8 cellular contexts compared by ENCODE assay signal in genomic region chr3:177197041-177197933, GRCh38. TPM values are rescaled to one million over a fixed set of nuclear protein-coding genes. Genes with fewer than 3 reads are reported as not detected.
DNase-seq lines count a peak whose midpoint lies in the region; ATAC-seq and TF ChIP-seq lines count a peak whose summit lies in the region.

Gene TBL1XR1, minus strand, starts transcription at chr3:177197482. Its CDS starts 132,505 bp downstream, at chr3:177064977.

- H3K36me3 ChIP-seq in MM.1S (replicated peaks; ENCODE audit: insufficient read depth, low read length) (peaks cover 10% of the 10 kb centered on the region; the same call in 1 of the 2 replicates), neural cell (ENCODE audit: insufficient read depth, low read length) (no peaks in the 10 kb centered on the region)

- peaks cover 53% of the 10 kb centered on the region for H3F3A ChIP-seq in MM.1S (ENCODE audit: insufficient read depth, low read length)
- peaks cover 5% of the 10 kb centered on the region for H3F3A ChIP-seq in neural cell (ENCODE audit: insufficient read depth, low read length, poor library complexity, severe bottlenecking)

- no CpG with 5 or more reads among the region's 119 CpGs for WGBS in H9 (ENCODE audit: extremely low coverage, insufficient read length, low lambda C conversion rate)

- no peak for TF ChIP-seq CTCF in H9 (conservative IDR thresholded peaks at IDR 0.05)
- TF ChIP-seq CTCF in MM.1S (IDR thresholded peaks at IDR 0.05; ENCODE audit: low read length) = no peak
- TF ChIP-seq CTCF in fibroblast of villous mesenchyme (IDR thresholded peaks at IDR 0.05; ENCODE audit: insufficient read depth, low read depth, low read length) = no peak
- no peak for TF ChIP-seq CTCF in neural cell (IDR thresholded peaks at IDR 0.05; ENCODE audit: poor library complexity, severe bottlenecking)

- H3K4me2 ChIP-seq in H9 (ENCODE audit: insufficient read depth, insufficient read length, low read length) (peak within 1 kb of the TSS; percentile 97), MM.1S (ENCODE audit: low read depth, low read length) (peak within 1 kb of the TSS; percentile 81), neural cell (ENCODE audit: low read length) (peak within 1 kb of the TSS; percentile 71)

- no peaks in the 10 kb centered on the region for H3K79me1 ChIP-seq in H9 (ENCODE audit: insufficient read depth, low read depth, low read length, poor library complexity, severe bottlenecking)

- DNase-seq in ELF-1 (ENCODE audit: low read depth, low spot score) = peak; percentile 95
- peak; percentile 87 for DNase-seq in H9
- peak; percentile 97 for DNase-seq in MM.1S
- peak; percentile 95 for DNase-seq in SIG-M5 treated with dmso at 0.1 percent for 504 hours (lab: John Stamatoyannopoulos, UW; ENCODE audit: unreplicated experiment)
- peak; percentile 85 for DNase-seq in activated gamma-delta T cell treated with Interleukin-2 at 50 U/mL for 16 hours
- peak; percentile 94 for DNase-seq in fibroblast of villous mesenchyme (ENCODE audit: low read depth)
- peak; percentile 90 for DNase-seq in stimulated activated naive CD8-positive, alpha-beta T cell treated with anti-CD3 and anti-CD28 coated beads, Interleukin-15, amount 100 ng/mL, for 72 hours

- TF ChIP-seq RAD21 in neural cell (conservative IDR thresholded peaks at IDR 0.05) = no peak

- H2BK12ac ChIP-seq in H9 (ENCODE audit: insufficient read length, low read depth, low read length) = peak within 1 kb of the TSS; percentile 99

- peak within 1 kb of the TSS; percentile 99 for H3K56ac ChIP-seq in H9 (ENCODE audit: insufficient read length, low read depth, low read length)

- no peaks in the 10 kb centered on the region for H3K27me3 Mint-ChIP-seq in H9 (ENCODE audit: low read depth)
- no peaks in the 10 kb centered on the region for H3K27me3 Mint-ChIP-seq in stimulated activated naive CD8-positive, alpha-beta T cell treated with anti-CD3 and anti-CD28 coated beads, Interleukin-15, amount 100 ng/mL, for 72 hours

- no peak within 1 kb of the TSS for H4K8ac ChIP-seq in H9 (replicated peaks; ENCODE audit: insufficient read length, low read depth, low read length)

- peaks cover 47 to 49% of the 10 kb centered on the region in 2 experiments for H3K4me1 Mint-ChIP-seq in H9
- H3K4me1 Mint-ChIP-seq in stimulated activated naive CD8-positive, alpha-beta T cell treated with anti-CD3 and anti-CD28 coated beads, Interleukin-15, amount 100 ng/mL, for 72 hours = peaks cover 55% of the 10 kb centered on the region

- H3K9me2 ChIP-seq in MM.1S (replicated peaks; ENCODE audit: insufficient read depth, low read length) (no peaks in the 10 kb centered on the region), neural cell (ENCODE audit: insufficient read depth, low read length) (no peaks in the 10 kb centered on the region)

- peak within 1 kb of the TSS; percentile 99 for H4K5ac ChIP-seq in H9 (ENCODE audit: insufficient read length, low read depth, low read length)

- H2BK5ac ChIP-seq in H9 (ENCODE audit: insufficient read length, low read length) = peak within 1 kb of the TSS; percentile 98

- H3K4me3 ChIP-seq in MM.1S (ENCODE audit: low read length) = peak within 1 kb of the TSS; percentile 84
- peak within 1 kb of the TSS; percentile 97 for H3K4me3 ChIP-seq in fibroblast of villous mesenchyme (ENCODE audit: low read depth, low read length)
- H3K4me3 ChIP-seq in neural cell (ENCODE audit: low read length) = peak within 1 kb of the TSS; percentile 80

- H3K23ac ChIP-seq in H9 (ENCODE audit: insufficient read length, low read depth, low read length) = peak within 1 kb of the TSS; percentile 100

- H4K20me1 ChIP-seq in H9 (ENCODE audit: control insufficient read depth, insufficient read depth, insufficient read length) = no peaks in the 10 kb centered on the region
- peaks cover 4% of the 10 kb centered on the region; the same call in 1 of the 2 replicates for H4K20me1 ChIP-seq in MM.1S (ENCODE audit: insufficient read depth, low read length)
- H4K20me1 ChIP-seq in neural cell (ENCODE audit: insufficient read depth) = no peaks in the 10 kb centered on the region

- H3K4me1 ChIP-seq in H9 (ENCODE audit: insufficient read depth, low read length) (peaks cover 9% of the 10 kb centered on the region; the same call in 1 of the 2 replicates), MM.1S (ENCODE audit: low read length) (peaks cover 40% of the 10 kb centered on the region)

- H3K79me2 ChIP-seq in H9 (ENCODE audit: insufficient read depth, low read length) (peaks cover 41% of the 10 kb centered on the region; the same call in 1 of the 2 replicates), MM.1S (ENCODE audit: low read length) (peaks cover 70% of the 10 kb centered on the region), neural cell (replicated peaks; ENCODE audit: insufficient read depth, low read length) (peaks cover 43% of the 10 kb centered on the region)

- peak within 1 kb of the TSS; percentile 99; the same call in 1 of the 2 replicates for H3K4ac ChIP-seq in H9 (ENCODE audit: low read depth, low read length)

- no peaks in the 10 kb centered on the region; a peak in 2 of 5 replicates for H3K9me3 Mint-ChIP-seq in H9
- H3K9me3 Mint-ChIP-seq in stimulated activated naive CD8-positive, alpha-beta T cell treated with anti-CD3 and anti-CD28 coated beads, Interleukin-15, amount 100 ng/mL, for 72 hours = no peaks in the 10 kb centered on the region

- H3T11ph ChIP-seq in H9 (ENCODE audit: low read length) = peak within 1 kb of the TSS; percentile 98

- H3K9me3 ChIP-seq in H9 (ENCODE audit: control insufficient read depth, low read depth, low read length) (no peaks in the 10 kb centered on the region), MM.1S (replicated peaks; ENCODE audit: insufficient read depth, low read length) (no peaks in the 10 kb centered on the region), neural cell (ENCODE audit: low read length) (no peaks in the 10 kb centered on the region)

- H3K9ac ChIP-seq in H9 (ENCODE audit: extremely low read depth, insufficient read length, low read length) (peak within 1 kb of the TSS; percentile 100), MM.1S (ENCODE audit: low read length) (peak within 1 kb of the TSS; percentile 98), neural cell (ENCODE audit: low read length) (peak within 1 kb of the TSS; percentile 97)

- no peak within 1 kb of the TSS for H2BK15ac ChIP-seq in H9 (ENCODE audit: low read depth, low read length)

- peak within 1 kb of the TSS; percentile 98 to 100 (median 100) for H3K27ac Mint-ChIP-seq in H9
- peak within 1 kb of the TSS; percentile 98 to 99 for H3K27ac Mint-ChIP-seq in stimulated activated naive CD8-positive, alpha-beta T cell treated with anti-CD3 and anti-CD28 coated beads, Interleukin-15, amount 100 ng/mL, for 72 hours

- peak within 1 kb of the TSS; percentile 84 for H2BK20ac ChIP-seq in H9 (ENCODE audit: low read depth, low read length, poor library complexity, severe bottlenecking)

- peak within 1 kb of the TSS; percentile 97 for H3K14ac ChIP-seq in H9 (ENCODE audit: insufficient read depth, low read length)

- TF ChIP-seq EP300 in neural cell (conservative IDR thresholded peaks at IDR 0.05; ENCODE audit: poor library complexity, severe bottlenecking) = peak; percentile 15

- H3K23me2 ChIP-seq in H9 (ENCODE audit: insufficient read length, low read depth, low read length, poor library complexity, severe bottlenecking) = peaks cover 3% of the 10 kb centered on the region

- H3K27ac ChIP-seq in H9 (ENCODE audit: insufficient read length, low read depth, low read length) = peak within 1 kb of the TSS; percentile 99
- peak within 1 kb of the TSS; percentile 97 for H3K27ac ChIP-seq in MM.1S (ENCODE audit: low read length)
- H3K27ac ChIP-seq in neural cell (ENCODE audit: low read length) = peak within 1 kb of the TSS; percentile 99

- H2AK5ac ChIP-seq in H9 (ENCODE audit: insufficient read length, low read length) = peak within 1 kb of the TSS; percentile 100

- H3K36me3 Mint-ChIP-seq in H9 (ENCODE audit: insufficient read depth in 1 of 3, low read depth in 3 of 3) = peaks cover 7 to 26% (median 19%) of the 10 kb centered on the region in 3 experiments; a peak in 5 of 7 replicates

- H2BK120ac ChIP-seq in H9 (ENCODE audit: low read depth, low read length, poor library complexity, severe bottlenecking) = peak within 1 kb of the TSS; percentile 100

- H3K18ac ChIP-seq in H9 (ENCODE audit: insufficient read length, low read depth, low read length) = peak within 1 kb of the TSS; percentile 98

- H2AFZ ChIP-seq in H9 (ENCODE audit: low read length) (no peak within 1 kb of the TSS), MM.1S (ENCODE audit: low read length) (peak within 1 kb of the TSS; percentile 24; the same call in 1 of the 2 replicates), neural cell (ENCODE audit: low read depth, low read length) (peak within 1 kb of the TSS; percentile 60)

- peak within 1 kb of the TSS; percentile 94 for H4K91ac ChIP-seq in H9 (ENCODE audit: insufficient read length, low read depth, low read length)

- H3K27me3 ChIP-seq in H9 (ENCODE audit: insufficient read depth, low read length) (no peaks in the 10 kb centered on the region), MM.1S (replicated peaks; ENCODE audit: insufficient read depth, low read length) (no peaks in the 10 kb centered on the region), neural cell (ENCODE audit: insufficient read depth, low read depth, low read length) (no peaks in the 10 kb centered on the region)

- peak; percentile 73 for ATAC-seq in stimulated activated naive CD8-positive, alpha-beta T cell treated with anti-CD3 and anti-CD28 coated beads, Interleukin-15, amount 100 ng/mL, for 72 hours

- H3K4me3 Mint-ChIP-seq in H9 = peak within 1 kb of the TSS; percentile 97 to 98
- H3K4me3 Mint-ChIP-seq in stimulated activated naive CD8-positive, alpha-beta T cell treated with anti-CD3 and anti-CD28 coated beads, Interleukin-15, amount 100 ng/mL, for 72 hours = peak within 1 kb of the TSS; percentile 89 to 97

TF ChIP-seq in neural cell, 6 proteins besides CTCF, POLR2A, EP300 and RAD21 (continues in another document):
- no peak for TF ChIP-seq EZH2 (IDR thresholded peaks at IDR 0.05; ENCODE audit: borderline replicate concordance, insufficient read depth, low read length, poor library complexity, severe bottlenecking)
- TF ChIP-seq POLR2AphosphoS5 (IDR thresholded peaks at IDR 0.05) = peak; percentile 82

RNA-seq across cellular contexts. Expression of gene TBL1XR1, which starts in this region (rescaled TPM):
- total RNA-seq in H9 (2021) (170 and 175 TPM in 2 replicates), fibroblast of villous mesenchyme (107 and 161 TPM in 2 replicates)
- 81.5 and 96.3 TPM in 2 replicates for polyA plus RNA-seq in neural cell
- polyA minus RNA-seq in neural cell = 215 and 238 TPM in 2 replicates

Comparison
In these comparisons a context has a peak if more than half of its experiments do, and no peak if none do; other contexts are left out.
1. Peak in every context shown above with its lines: DNase-seq, ATAC-seq, H3K4me3 ChIP-seq and H3K27ac ChIP-seq.